In genomic region chr12:92437452-92437851, GRCh38 we compare ENCODE assay signal across 16 cellular contexts.
"Had no signal": no experiment of that assay in that cellular context is flagged by ENCODE, and none has a peak within 500 bp of the region (broad histone marks: within the 10 kb centered on the region; RNA-seq: fewer than 3 reads in every experiment).

No MANE protein-coding gene starts in this region.

- DNase-seq: activated CD4-positive, alpha-beta T cell treated with anti-CD3 and anti-CD28 coated beads, Interleukin-2, amount 10 ng/mL, durations not matched to agents 24 days and 14 days; activated gamma-delta T cell; activated T-cell treated with anti-CD3 and anti-CD28 coated beads for 4 hours; foreskin keratinocyte; head of caudate nucleus; mesenchymal stem cell; pancreas; stimulated activated CD4-positive, alpha-beta T cell treated with anti-CD3 and anti-CD28 coated beads, Interleukin-15, amount 100 ng/mL, for 24 hours; stimulated activated CD4-positive, alpha-beta T cell treated with anti-CD3 and anti-CD28 coated beads, Interleukin-4, amount 100 ng/mL, for 24 hours; T-cell had no signal

- H3K9me3 ChIP-seq: pancreas had no signal

- H3K27me3 Mint-ChIP-seq: activated CD4-positive, alpha-beta T cell treated with anti-CD3 and anti-CD28 coated beads, Interleukin-2, amount 10 ng/mL, durations not matched to agents 24 days and 14 days; T-cell; type B pancreatic cell had no signal

- H3K27ac Mint-ChIP-seq: activated CD4-positive, alpha-beta T cell treated with anti-CD3 and anti-CD28 coated beads, Interleukin-2, amount 10 ng/mL, durations not matched to agents 24 days and 14 days; type B pancreatic cell had no signal

- FAIRE-seq: islet of Langerhans, pancreas had no signal

- H3K27me3 ChIP-seq: cardiac muscle cell, foreskin keratinocyte, pancreas had no signal

- ATAC-seq: foreskin keratinocyte, left lobe of liver, pancreas, T-cell had no signal

- H3K4me3 Mint-ChIP-seq: activated CD4-positive, alpha-beta T cell treated with anti-CD3 and anti-CD28 coated beads, Interleukin-2, amount 10 ng/mL, durations not matched to agents 24 days and 14 days; T-cell; type B pancreatic cell had no signal

- H3K27ac ChIP-seq: cardiac muscle cell, foreskin keratinocyte, pancreas, SK-N-MC, VCaP had no signal

- H3K4me1 ChIP-seq: pancreas had no signal

- H3K36me3 Mint-ChIP-seq: T-cell, type B pancreatic cell had no signal

- H3K36me3 ChIP-seq: cardiac muscle cell, pancreas had no signal

- H3K4me3 ChIP-seq: cardiac muscle cell, pancreas, SK-N-MC had no signal
